19 cellular contexts compared by ENCODE assay signal in genomic region chr2:50438293-50438692, GRCh38.
A peak's percentile ranks its signal among the peaks of the same experiment; 100 is the strongest.
DNase-seq lines count a peak whose midpoint lies in the region.
"Had no signal": no experiment of that assay in that cellular context is flagged by ENCODE, and none has a peak within 500 bp of the region (broad histone marks: within the 10 kb centered on the region; RNA-seq: fewer than 3 reads in every experiment).

No MANE protein-coding gene starts in this region.

- DNase-seq in DMS53 (lab: John Stamatoyannopoulos, UW) = peak; percentile 33
- no peak for DNase-seq in DMS53 treated with DMSO at 0.1 percent for 48 hours (lab: John Stamatoyannopoulos, UW; ENCODE audit: unreplicated experiment)
- peak; percentile 84 for DNase-seq in NCI-H1694 (lab: John Stamatoyannopoulos, UW)
- DNase-seq in NCI-H446 (lab: John Stamatoyannopoulos, UW) = peak; percentile 22 to 89
- DNase-seq in cerebellar nuclear complex (lab: John Stamatoyannopoulos, UW) = peak; percentile 2 to 6
- DNase-seq in cardiac septum (ENCODE audit: low spot score) = no peak
- DNase-seq in NCI-H510A (lab: John Stamatoyannopoulos, UW) = no peak
- no peak for DNase-seq in globus pallidus (ENCODE audit: low spot score)
- DNase-seq: ACHN; CD4-positive, alpha-beta memory T cell; EL; GM23248; H9; KBM-7; MM.1S; NCI-H1105; NCI-H2029; NCI-H510A treated with DMSO at 0.1 percent for 48 hours; T-helper 1 cell had no signal

- intact Hi-C loops in cardiac septum (cut with DNase I) = no loop called here

Comparison
In these comparisons a context has a peak if more than half of its experiments do, and no peak if none do; other contexts are left out.
1. DNase-seq: peak in DMS53 (single experiment), NCI-H1694 (single experiment), NCI-H446 (2 of 2) and cerebellar nuclear complex (2 of 2); none in DMS53 treated with DMSO at 0.1 percent for 48 hours (single experiment), cardiac septum (single experiment), NCI-H510A (single experiment) and globus pallidus (single experiment).